7 cellular contexts compared by ENCODE assay signal in genomic region chr15:31207861-31208260, GRCh38.
DNase-seq lines count a peak whose midpoint lies in the region; ATAC-seq, FAIRE-seq and TF ChIP-seq lines count a peak whose summit lies in the region.
"Not testable (repeated sequence)": the region's sequence is repeated elsewhere in the genome, so short reads cannot be mapped to it uniquely, and the experiment has no call there.

No MANE protein-coding gene starts in this region.

- not testable (repeated sequence) for TF ChIP-seq EP300 in HepG2 (IDR thresholded peaks at IDR 0.05; ENCODE audit: low read depth in 2 of 2, low read length in 2 of 2); HepG2 (CRISPR knock-in tag; IDR thresholded peaks at IDR 0.05; ENCODE audit: borderline replicate concordance)

- DNase-seq in CD4-positive, alpha-beta memory T cell; GM12864 (ENCODE audit: low read depth); T-helper 17 cell; activated CD4-positive, alpha-beta memory T cell treated with anti-CD3 and anti-CD28 coated beads, Interleukin-2, amount 10 ng/mL, durations not matched to agents 7 days and 5 days; activated naive CD4-positive, alpha-beta T cell treated with anti-CD3 and anti-CD28 coated beads, Interleukin-2, amount 10 ng/mL, durations not matched to agents 7 days and 5 days; HepG2 (ENCODE audit: low spot score): not testable (repeated sequence)

- CTCF ChIA-PET in CD4-positive, alpha-beta memory T cell (lab: Charles Lee; ENCODE audit: partially characterized antibody) = interaction anchor here (0.7 to 2.5 kb wide), 4 partner anchors 158 to 283 kb away, joined by 5 to 20 read pairs (median 8); no protein-coding TSS in a partner anchor
- CTCF ChIA-PET in activated CD4-positive, alpha-beta memory T cell treated with anti-CD3 and anti-CD28 coated beads, Interleukin-2, amount 10 ng/mL, durations not matched to agents 7 days and 5 days (lab: Charles Lee) = interaction anchor here (1.0 to 3.8 kb wide), 5 partner anchors 7 to 281 kb away, joined by 3 to 23 read pairs (median 3); no protein-coding TSS in a partner anchor
- CTCF ChIA-PET in activated naive CD4-positive, alpha-beta T cell treated with anti-CD3 and anti-CD28 coated beads, Interleukin-2, amount 10 ng/mL, durations not matched to agents 7 days and 5 days (lab: Charles Lee); HepG2 (lab: Yijun Ruan, JAX; ENCODE audit: low intra/inter-chr PET ratio, low total read pairs): not testable (repeated sequence)

- TF ChIP-seq RAD21 in HepG2 (CRISPR knock-in tag; IDR thresholded peaks at IDR 0.05) = not testable (repeated sequence)

- not testable (repeated sequence) for H4K20me1 ChIP-seq in HepG2 (ENCODE audit: insufficient read depth, low read length)

- peak overlapping the region in 2 of 8 donors; percentile 40 to 61 for H3K4me3 Mint-ChIP-seq in CD4-positive, alpha-beta memory T cell
- H3K4me3 Mint-ChIP-seq in T-helper 17 cell = peak overlapping the region; percentile 50
- H3K4me3 Mint-ChIP-seq in activated CD4-positive, alpha-beta memory T cell treated with anti-CD3 and anti-CD28 coated beads, Interleukin-2, amount 10 ng/mL, durations not matched to agents 7 days and 5 days; activated naive CD4-positive, alpha-beta T cell treated with anti-CD3 and anti-CD28 coated beads, Interleukin-2, amount 10 ng/mL, durations not matched to agents 7 days and 5 days: not testable (repeated sequence)

- 100% methylated on average over 1 of the region's 1 CpG for WGBS in HepG2 (ENCODE audit: low lambda C conversion rate)

- H3K27me3 Mint-ChIP-seq in CD4-positive, alpha-beta memory T cell; T-helper 17 cell; activated CD4-positive, alpha-beta memory T cell treated with anti-CD3 and anti-CD28 coated beads, Interleukin-2, amount 10 ng/mL, durations not matched to agents 7 days and 5 days: not testable (repeated sequence)
- H3K27me3 Mint-ChIP-seq in activated naive CD4-positive, alpha-beta T cell treated with anti-CD3 and anti-CD28 coated beads, Interleukin-2, amount 10 ng/mL, durations not matched to agents 7 days and 5 days = peaks cover 31% of the 10 kb centered on the region

- not testable (repeated sequence) for H3K4me3 ChIP-seq in CD4-positive, alpha-beta memory T cell (ENCODE audit: low read length in 2 of 2); GM12864 (ENCODE audit: low read depth, low read length); HepG2 (replicated peaks in 1 of 3; ENCODE audit: insufficient read depth in 1 of 3, low read depth in 2 of 3, low read length in 3 of 3)

- FAIRE-seq in HepG2 (lab: Jason Lieb, UNC) = not testable (repeated sequence)

- H3K79me2 ChIP-seq in HepG2 (ENCODE audit: insufficient read depth, low read length) = not testable (repeated sequence)

- POLR2A ChIA-PET in CD4-positive, alpha-beta memory T cell (lab: Charles Lee; ENCODE audit: partially characterized antibody) = interaction anchor here (0.9 to 2.5 kb wide), 8 partner anchors 7 to 275 kb away, joined by 3 to 14 read pairs (median 6); partner anchors contain the start of gene KLF13
- POLR2A ChIA-PET in activated CD4-positive, alpha-beta memory T cell treated with anti-CD3 and anti-CD28 coated beads, Interleukin-2, amount 10 ng/mL, durations not matched to agents 7 days and 5 days (lab: Charles Lee) = interaction anchor here (1.1 to 1.2 kb wide), 2 partner anchors 118 to 158 kb away, joined by 3 to 9 read pairs; partner anchors contain the start of gene KLF13
- POLR2A ChIA-PET in HepG2 (lab: Yijun Ruan, JAX) = not testable (repeated sequence)

- H3K9ac ChIP-seq in HepG2 (ENCODE audit: insufficient read depth, low read depth, low read length) = not testable (repeated sequence)

- H3K27me3 ChIP-seq in CD4-positive, alpha-beta memory T cell (ENCODE audit: insufficient read depth, low read length) = not testable (repeated sequence)
- H3K27me3 ChIP-seq in HepG2 (ENCODE audit: control insufficient read depth in 1 of 2, insufficient read depth in 2 of 2, low read length in 2 of 2) = peaks cover 0 to 12% of the 10 kb centered on the region in 2 experiments; a peak in 2 of 5 replicates

- H3K4me1 ChIP-seq in CD4-positive, alpha-beta memory T cell (ENCODE audit: insufficient read depth, low read length) = peaks cover 29% of the 10 kb centered on the region
- not testable (repeated sequence) for H3K4me1 ChIP-seq in HepG2 (ENCODE audit: insufficient read depth, low read length)

- H3K4me1 Mint-ChIP-seq in CD4-positive, alpha-beta memory T cell = peaks cover 14 to 29% (median 18%) of the 10 kb centered on the region in 4 donors
- H3K4me1 Mint-ChIP-seq in T-helper 17 cell = peaks cover 20% of the 10 kb centered on the region
- peaks cover 43% of the 10 kb centered on the region for H3K4me1 Mint-ChIP-seq in activated CD4-positive, alpha-beta memory T cell treated with anti-CD3 and anti-CD28 coated beads, Interleukin-2, amount 10 ng/mL, durations not matched to agents 7 days and 5 days
- peaks cover 66% of the 10 kb centered on the region for H3K4me1 Mint-ChIP-seq in activated naive CD4-positive, alpha-beta T cell treated with anti-CD3 and anti-CD28 coated beads, Interleukin-2, amount 10 ng/mL, durations not matched to agents 7 days and 5 days

- not testable (repeated sequence) for TF ChIP-seq POLR2A in HepG2 (IDR thresholded peaks at IDR 0.05; ENCODE audit: insufficient read depth in 1 of 2, low read depth in 2 of 2, low read length in 2 of 2)

- peak overlapping the region in 6 of 7 donors; percentile 73 to 92 (median 82) for H3K27ac Mint-ChIP-seq in CD4-positive, alpha-beta memory T cell
- peak overlapping the region; percentile 63 for H3K27ac Mint-ChIP-seq in T-helper 17 cell
- peak overlapping the region; percentile 63 for H3K27ac Mint-ChIP-seq in activated CD4-positive, alpha-beta memory T cell treated with anti-CD3 and anti-CD28 coated beads, Interleukin-2, amount 10 ng/mL, durations not matched to agents 7 days and 5 days
- H3K27ac Mint-ChIP-seq in activated naive CD4-positive, alpha-beta T cell treated with anti-CD3 and anti-CD28 coated beads, Interleukin-2, amount 10 ng/mL, durations not matched to agents 7 days and 5 days = peak overlapping the region; percentile 53

- H3K4me2 ChIP-seq in HepG2 (ENCODE audit: low read depth, low read length) = not testable (repeated sequence)

- BruUV-seq in HepG2 (replicated peaks; lab: Mats Ljungman, UMichigan) = not testable (repeated sequence)

- not testable (repeated sequence) for H3K36me3 ChIP-seq in CD4-positive, alpha-beta memory T cell (ENCODE audit: insufficient read depth, low read length); KOPT-K1 (ENCODE audit: insufficient read depth, low read length); HepG2 (replicated peaks in 1 of 2; ENCODE audit: control insufficient read depth in 1 of 2, insufficient read depth in 2 of 2, low read length in 2 of 2)

- intact Hi-C loops in CD4-positive, alpha-beta memory T cell (cut with micrococcal nuclease) = loop anchor here (1.0 kb wide), 1 partner anchor 7 kb away; no protein-coding TSS in a partner anchor
- intact Hi-C loops in HepG2 (cut with micrococcal nuclease; ENCODE audit: unreplicated experiment) = not testable (repeated sequence)

- peak; percentile 19 for TF ChIP-seq CTCF in GM12864 (IDR thresholded peaks at IDR 0.05; ENCODE audit: low read depth, low read length, missing control alignments)
- not testable (repeated sequence) for TF ChIP-seq CTCF in HepG2 (CRISPR knock-in tag; IDR thresholded peaks at IDR 0.05)

- not testable (repeated sequence) for H3K9me3 Mint-ChIP-seq in CD4-positive, alpha-beta memory T cell; activated naive CD4-positive, alpha-beta T cell treated with anti-CD3 and anti-CD28 coated beads, Interleukin-2, amount 10 ng/mL, durations not matched to agents 7 days and 5 days
- H3K9me3 Mint-ChIP-seq in activated CD4-positive, alpha-beta memory T cell treated with anti-CD3 and anti-CD28 coated beads, Interleukin-2, amount 10 ng/mL, durations not matched to agents 7 days and 5 days = peaks cover 10% of the 10 kb centered on the region

- H3K27ac ChIP-seq in CD4-positive, alpha-beta memory T cell (ENCODE audit: low read depth, low read length); HepG2 (ENCODE audit: extremely low read length, insufficient read depth, low read length): not testable (repeated sequence)
- H3K27ac ChIP-seq in KOPT-K1 (ENCODE audit: low read depth, low read length, poor library complexity, severe bottlenecking) = peak overlapping the region; percentile 38

- in situ Hi-C loops in HepG2 (cut with HindIII; ENCODE audit: extremely low pct_ligation_motif_present, low pct_unique_long_range_greater_than_20kb) = not testable (repeated sequence)

- not testable (repeated sequence) for ATAC-seq in T-helper 17 cell, HepG2

- not testable (repeated sequence) for H3K9me3 ChIP-seq in CD4-positive, alpha-beta memory T cell (ENCODE audit: control insufficient read depth in 1 of 2, low read length in 2 of 2); KOPT-K1 (ENCODE audit: insufficient read depth, low read length, poor library complexity, severe bottlenecking); T-helper 17 cell (ENCODE audit: control insufficient read depth, low read length, poor library complexity, severe bottlenecking); HepG2 (ENCODE audit: low read length)

- not testable (repeated sequence) for H2AFZ ChIP-seq in HepG2 (ENCODE audit: low read length)

- not testable (repeated sequence) for H3K36me3 Mint-ChIP-seq in CD4-positive, alpha-beta memory T cell; T-helper 17 cell (ENCODE audit: low read depth); activated CD4-positive, alpha-beta memory T cell treated with anti-CD3 and anti-CD28 coated beads, Interleukin-2, amount 10 ng/mL, durations not matched to agents 7 days and 5 days (ENCODE audit: low read depth)
- H3K36me3 Mint-ChIP-seq in activated naive CD4-positive, alpha-beta T cell treated with anti-CD3 and anti-CD28 coated beads, Interleukin-2, amount 10 ng/mL, durations not matched to agents 7 days and 5 days = peaks cover 13% of the 10 kb centered on the region

TF ChIP-seq in HepG2, 621 proteins besides CTCF, POLR2A, EP300 and RAD21:
- TF ChIP-seq ZNF564 (CRISPR knock-in tag; IDR thresholded peaks at IDR 0.05) = peak; percentile 88; the same call in 1 of the 2 replicates
